12 cellular contexts compared by ENCODE assay signal in genomic region chr3:16305121-16305541, GRCh38. TPM values are rescaled to one million over a fixed set of nuclear protein-coding genes. Genes with fewer than 3 reads are reported as not detected.
DNase-seq lines count a peak whose midpoint lies in the region; ATAC-seq, FAIRE-seq and TF ChIP-seq lines count a peak whose summit lies in the region.
"Had no signal": no experiment of that assay in that cellular context is flagged by ENCODE, and none has a peak within 500 bp of the region (broad histone marks: within the 10 kb centered on the region; RNA-seq: fewer than 3 reads in every experiment).

No MANE protein-coding gene starts in this region.

- no peak overlapping the region for H3K4me2 ChIP-seq in HepG2 (ENCODE audit: low read depth, low read length)

- intact Hi-C loops in HepG2 (cut with micrococcal nuclease; ENCODE audit: unreplicated experiment), result no loop called here
- intact Hi-C loops in upper lobe of right lung (cut with DNase I), result no loop called here
- intact Hi-C loops in colonic mucosa (cut with DNase I), result no loop called here

- DNase-seq in HepG2 (ENCODE audit: low spot score) (no peak), left lobe of liver (ENCODE audit: low spot score) (peak; percentile 90), upper lobe of right lung (no peak), colonic mucosa (no peak), chondrocyte (ENCODE audit: low spot score) (no peak)
- no peak for DNase-seq in activated T-cell treated with anti-CD3 and anti-CD28 coated beads, Interleukin-2, amount 50 U/mL, for 24 hours
- DNase-seq: GF-D8, NCI-H187, T1000 had no signal

- no TSS peak for BruUV-seq in HepG2 (replicated peaks; lab: Mats Ljungman, UMichigan)

- no peaks in the 10 kb centered on the region for H3K9me3 Mint-ChIP-seq in activated T-cell treated with anti-CD3 and anti-CD28 coated beads, Interleukin-2, amount 50 U/mL, for 24 hours
- no peaks in the 10 kb centered on the region for H3K9me3 Mint-ChIP-seq in chondrocyte (ENCODE audit: low read depth)

- no peaks in the 10 kb centered on the region for H4K20me1 ChIP-seq in HepG2 (ENCODE audit: insufficient read depth, low read length)

- H3K4me1 Mint-ChIP-seq in activated T-cell treated with anti-CD3 and anti-CD28 coated beads, Interleukin-2, amount 50 U/mL, for 24 hours (ENCODE audit: low read depth), result peaks cover 95% of the 10 kb centered on the region
- peaks cover 7% of the 10 kb centered on the region for H3K4me1 Mint-ChIP-seq in chondrocyte (ENCODE audit: low read depth)

- TF ChIP-seq EP300 in HepG2 (IDR thresholded peaks at IDR 0.05; ENCODE audit: low read depth in 2 of 2, low read length in 2 of 2) (no peak), HepG2 (CRISPR knock-in tag; IDR thresholded peaks at IDR 0.05; ENCODE audit: borderline replicate concordance) (no peak)

- no peak overlapping the region for H2AFZ ChIP-seq in HepG2 (ENCODE audit: low read length)

- CTCF ChIA-PET in HepG2 (lab: Yijun Ruan, JAX; ENCODE audit: low intra/inter-chr PET ratio, low total read pairs), result no interaction called here

- peaks cover 0 to 7% (median 2%) of the 10 kb centered on the region in 4 donors for H3K36me3 ChIP-seq in liver (ENCODE audit: control insufficient read depth in 4 of 4, insufficient read depth in 3 of 4, low read depth in 1 of 4, low read length in 3 of 4)
- H3K36me3 ChIP-seq in HepG2 (replicated peaks in 1 of 2; ENCODE audit: control insufficient read depth in 1 of 2, insufficient read depth in 2 of 2, low read length in 2 of 2), result peaks cover 12 to 58% of the 10 kb centered on the region in 2 experiments
- H3K36me3 ChIP-seq in upper lobe of right lung, result peaks cover 5% of the 10 kb centered on the region
- no peaks in the 10 kb centered on the region for H3K36me3 ChIP-seq in colonic mucosa

- no peak for ATAC-seq in HepG2
- ATAC-seq in left lobe of liver, result peak; percentile 96
- ATAC-seq in upper lobe of right lung, result peak; percentile 9
- no peak for ATAC-seq in HG03432 (IDR thresholded peaks at IDR 0.05; ENCODE audit: unreplicated experiment)
- ATAC-seq: HCT116 had no signal

- H3K4me1 ChIP-seq in liver (ENCODE audit: control insufficient read depth in 4 of 4, insufficient read depth in 4 of 4, low read length in 3 of 4) (peaks cover 4 to 23% (median 13%) of the 10 kb centered on the region in 4 donors), HepG2 (ENCODE audit: insufficient read depth, low read length) (no peaks in the 10 kb centered on the region), upper lobe of right lung (peaks cover 32% of the 10 kb centered on the region), colonic mucosa (no peaks in the 10 kb centered on the region)

- no peaks in the 10 kb centered on the region for H3K9me3 ChIP-seq in liver (ENCODE audit: control insufficient read depth in 4 of 4, low read length in 3 of 4)
- no peaks in the 10 kb centered on the region for H3K9me3 ChIP-seq in HepG2 (ENCODE audit: low read length)
- no peaks in the 10 kb centered on the region for H3K9me3 ChIP-seq in upper lobe of right lung
- H3K9me3 ChIP-seq in colonic mucosa, result no peaks in the 10 kb centered on the region

- TF ChIP-seq RAD21 in liver (IDR thresholded peaks at IDR 0.05) (peak; percentile 48 to 58), HepG2 (CRISPR knock-in tag; IDR thresholded peaks at IDR 0.05) (no peak)

- no peak for TF ChIP-seq POLR2A in HepG2 (IDR thresholded peaks at IDR 0.05; ENCODE audit: insufficient read depth in 1 of 2, low read depth in 2 of 2, low read length in 2 of 2)

- TF ChIP-seq CTCF in liver (IDR thresholded peaks at IDR 0.05; ENCODE audit: low read depth, low read length, missing input control) (no peak), HepG2 (CRISPR knock-in tag; IDR thresholded peaks at IDR 0.05) (no peak), upper lobe of right lung (IDR thresholded peaks at IDR 0.05) (no peak), colonic mucosa (IDR thresholded peaks at IDR 0.05) (no peak), chondrocyte (IDR thresholded peaks at IDR 0.05) (no peak)

- H3K79me2 ChIP-seq in HepG2 (ENCODE audit: insufficient read depth, low read length), result peaks cover 2% of the 10 kb centered on the region

- H3K27me3 Mint-ChIP-seq in activated T-cell treated with anti-CD3 and anti-CD28 coated beads, Interleukin-2, amount 50 U/mL, for 24 hours, result no peaks in the 10 kb centered on the region
- no peaks in the 10 kb centered on the region for H3K27me3 Mint-ChIP-seq in chondrocyte (ENCODE audit: low read depth)

- POLR2A ChIA-PET in HepG2 (lab: Yijun Ruan, JAX), result no interaction called here

- H3K36me3 Mint-ChIP-seq in activated T-cell treated with anti-CD3 and anti-CD28 coated beads, Interleukin-2, amount 50 U/mL, for 24 hours (ENCODE audit: low read depth), result peaks cover 87% of the 10 kb centered on the region
- peaks cover 12% of the 10 kb centered on the region for H3K36me3 Mint-ChIP-seq in chondrocyte (ENCODE audit: low read depth)

- 49% methylated on average over 7 of the region's 7 CpGs for WGBS in liver
- 98% methylated on average over 5 of the region's 7 CpGs for WGBS in HepG2 (ENCODE audit: low lambda C conversion rate)

- H3K4me3 ChIP-seq in liver (ENCODE audit: low read depth in 1 of 3, low read length in 3 of 3) (no peak overlapping the region), HepG2 (replicated peaks in 1 of 3; ENCODE audit: insufficient read depth in 1 of 3, low read depth in 2 of 3, low read length in 3 of 3) (no peak overlapping the region), upper lobe of right lung (no peak overlapping the region), colonic mucosa (no peak overlapping the region)

- H3K27ac ChIP-seq in liver (ENCODE audit: low read depth in 1 of 2, low read length in 2 of 2), result peak overlapping the region; percentile 57 to 61
- no peak overlapping the region for H3K27ac ChIP-seq in HepG2 (ENCODE audit: extremely low read length, insufficient read depth, low read length)
- H3K27ac ChIP-seq in upper lobe of right lung, result no peak overlapping the region
- no peak overlapping the region for H3K27ac ChIP-seq in colonic mucosa

- no peaks in the 10 kb centered on the region for H3K27me3 ChIP-seq in liver (ENCODE audit: control insufficient read depth in 4 of 4, insufficient read depth in 4 of 4, low read length in 3 of 4)
- H3K27me3 ChIP-seq in HepG2 (ENCODE audit: control insufficient read depth in 1 of 2, insufficient read depth in 2 of 2, low read length in 2 of 2), result no peaks in the 10 kb centered on the region
- no peaks in the 10 kb centered on the region for H3K27me3 ChIP-seq in upper lobe of right lung
- H3K27me3 ChIP-seq in colonic mucosa, result no peaks in the 10 kb centered on the region

- in situ Hi-C loops in HepG2 (cut with HindIII; ENCODE audit: extremely low pct_ligation_motif_present, low pct_unique_long_range_greater_than_20kb), result no loop called here

- FAIRE-seq in HepG2 (lab: Jason Lieb, UNC), result no peak

- peak overlapping the region; percentile 49 for H3K4me3 Mint-ChIP-seq in activated T-cell treated with anti-CD3 and anti-CD28 coated beads, Interleukin-2, amount 50 U/mL, for 24 hours
- H3K4me3 Mint-ChIP-seq in chondrocyte (ENCODE audit: unreplicated experiment), result no peak overlapping the region

- peak overlapping the region; percentile 89 for H3K27ac Mint-ChIP-seq in activated T-cell treated with anti-CD3 and anti-CD28 coated beads, Interleukin-2, amount 50 U/mL, for 24 hours
- no peak overlapping the region for H3K27ac Mint-ChIP-seq in chondrocyte (ENCODE audit: unreplicated experiment)

- H3K9ac ChIP-seq in liver (ENCODE audit: low read depth in 1 of 2, low read length in 2 of 2) (no peak overlapping the region), HepG2 (ENCODE audit: insufficient read depth, low read depth, low read length) (no peak overlapping the region), colonic mucosa (ENCODE audit: low read depth in 2 of 2, low read length in 2 of 2) (peak overlapping the region in 1 of 2 donors; percentile 35)

RNA-seq across cellular contexts. Expression of gene OXNAD1, which starts 40.1 kb away (rescaled TPM):
- total RNA-seq in liver (10 to 100 TPM in 1 of 2 donors, 1 to 10 TPM in 1; 9.3 to 24.6 TPM), HepG2 (2016; rRNA removed; fragmentation: Illumina TruSeq; extraction: Trizol) (18.8 and 25.2 TPM in 2 replicates), left lobe of liver (17.8 TPM), upper lobe of right lung (12.8 TPM), colonic mucosa (10 to 100 TPM; 23.4 to 26.2 TPM), chondrocyte (6.4 to 8.1 TPM (median 6.7 TPM) in 3 replicates)
- polyA plus RNA-seq in liver (10 to 100 TPM; 12.6 to 15.6 TPM), HepG2 (2011; rRNA removed) (8.8 and 9.9 TPM in 2 replicates)
- total RNA-seq in HepG2 (2016; cell fraction: cytosol; rRNA removed; fragmentation: Illumina TruSeq; extraction: Trizol; ENCODE audit: low read depth), result 25.2 and 28.2 TPM in 2 replicates
- 19.7 and 23.1 TPM in 2 replicates for total RNA-seq in HepG2 (2016; cell fraction: insoluble cytoplasmic fraction; rRNA removed; fragmentation: Illumina TruSeq; extraction: Trizol)
- total RNA-seq in HepG2 (2016; cell fraction: membrane; rRNA removed; fragmentation: Illumina TruSeq; extraction: Trizol), result 13.5 and 18.2 TPM in 2 replicates
- total RNA-seq in HepG2 (2016; cell fraction: nucleus; rRNA removed; fragmentation: Illumina TruSeq; extraction: Trizol), result 38.3 and 44.7 TPM in 2 replicates
- 6.6 and 8.2 TPM in 2 replicates for polyA plus RNA-seq in HepG2 (2011; cell fraction: cytosol; rRNA removed)
- 10.2 and 12.1 TPM in 2 replicates for polyA plus RNA-seq in HepG2 (2011; cell fraction: nucleus; rRNA removed)
- polyA plus RNA-seq in HepG2 (2012), result 7.0 and 7.7 TPM in 2 replicates
- polyA plus RNA-seq in HepG2 (2016; cell fraction: cytosol; fragmentation: Illumina TruSeq; extraction: Trizol; ENCODE audit: low read depth), result 1.7 and 3.2 TPM in 2 replicates
- 19.0 and 22.1 TPM in 2 replicates for polyA plus RNA-seq in HepG2 (2016; cell fraction: insoluble cytoplasmic fraction; fragmentation: Illumina TruSeq; extraction: Trizol; ENCODE audit: low read depth)
- 4.3 and 6.7 TPM in 2 replicates for polyA plus RNA-seq in HepG2 (2016; cell fraction: membrane; fragmentation: Illumina TruSeq; extraction: Trizol; ENCODE audit: low read depth)
- 12.2 and 14.2 TPM in 2 replicates for polyA plus RNA-seq in HepG2 (2016; cell fraction: nucleus; fragmentation: Illumina TruSeq; extraction: Trizol; ENCODE audit: insufficient read depth, low read depth)
- 24.6 and 49.5 TPM in 2 replicates for polyA minus RNA-seq in HepG2 (2011; rRNA and poly(A)+ RNA removed; ENCODE audit: low replicate concordance)
- polyA minus RNA-seq in HepG2 (2011; cell fraction: cytosol; rRNA and poly(A)+ RNA removed), result 5.4 and 6.4 TPM in 2 replicates
- polyA minus RNA-seq in HepG2 (2011; cell fraction: nucleus; rRNA and poly(A)+ RNA removed), result 64.5 and 66.2 TPM in 2 replicates

RNA-seq across cellular contexts. Expression of gene DPH3, which starts 40.4 kb away (rescaled TPM):
- total RNA-seq in liver (10 to 100 TPM in 1 of 2 donors, 1 to 10 TPM in 1; 7.8 to 12.0 TPM), HepG2 (2016; rRNA removed; fragmentation: Illumina TruSeq; extraction: Trizol) (21.6 and 40.0 TPM in 2 replicates), left lobe of liver (10.9 TPM), upper lobe of right lung (29.8 TPM), colonic mucosa (10 to 100 TPM; 15.4 to 23.4 TPM), chondrocyte (19.8 to 23.8 TPM (median 20.5 TPM) in 3 replicates)
- polyA plus RNA-seq in liver (10 to 100 TPM; 11.1 to 19.1 TPM), HepG2 (2011; rRNA removed) (15.6 and 18.3 TPM in 2 replicates)
- total RNA-seq in HepG2 (2016; cell fraction: cytosol; rRNA removed; fragmentation: Illumina TruSeq; extraction: Trizol; ENCODE audit: low read depth), result 14.7 and 18.5 TPM in 2 replicates
- total RNA-seq in HepG2 (2016; cell fraction: insoluble cytoplasmic fraction; rRNA removed; fragmentation: Illumina TruSeq; extraction: Trizol), result 21.8 and 34.1 TPM in 2 replicates
- 37.4 and 40.6 TPM in 2 replicates for total RNA-seq in HepG2 (2016; cell fraction: membrane; rRNA removed; fragmentation: Illumina TruSeq; extraction: Trizol)
- total RNA-seq in HepG2 (2016; cell fraction: nucleus; rRNA removed; fragmentation: Illumina TruSeq; extraction: Trizol), result 10.6 and 11.0 TPM in 2 replicates
- 6.7 and 10.0 TPM in 2 replicates for polyA plus RNA-seq in HepG2 (2011; cell fraction: cytosol; rRNA removed)
- 2.0 and 3.6 TPM in 2 replicates for polyA plus RNA-seq in HepG2 (2011; cell fraction: nucleus; rRNA removed)
- polyA plus RNA-seq in HepG2 (2012), result 23.4 and 26.6 TPM in 2 replicates
- 53.4 and 78.8 TPM in 2 replicates for polyA plus RNA-seq in HepG2 (2016; cell fraction: cytosol; fragmentation: Illumina TruSeq; extraction: Trizol; ENCODE audit: low read depth)
- polyA plus RNA-seq in HepG2 (2016; cell fraction: insoluble cytoplasmic fraction; fragmentation: Illumina TruSeq; extraction: Trizol; ENCODE audit: low read depth), result 73.2 and 81.4 TPM in 2 replicates
- polyA plus RNA-seq in HepG2 (2016; cell fraction: membrane; fragmentation: Illumina TruSeq; extraction: Trizol; ENCODE audit: low read depth), result 73.1 and 94.3 TPM in 2 replicates
- 30.4 and 35.4 TPM in 2 replicates for polyA plus RNA-seq in HepG2 (2016; cell fraction: nucleus; fragmentation: Illumina TruSeq; extraction: Trizol; ENCODE audit: insufficient read depth, low read depth)
- 5.6 and 6.9 TPM in 2 replicates for polyA minus RNA-seq in HepG2 (2011; rRNA and poly(A)+ RNA removed; ENCODE audit: low replicate concordance)
- 6.9 and 8.9 TPM in 2 replicates for polyA minus RNA-seq in HepG2 (2011; cell fraction: cytosol; rRNA and poly(A)+ RNA removed)
- polyA minus RNA-seq in HepG2 (2011; cell fraction: nucleus; rRNA and poly(A)+ RNA removed), result 6.0 and 7.2 TPM in 2 replicates

Comparison
In these comparisons a context has a peak if more than half of its experiments do, and no peak if none do; other contexts are left out.
1. H3K27ac ChIP-seq: peak in liver (2 of 2); none in HepG2 (single experiment), upper lobe of right lung (single experiment) and colonic mucosa (single experiment).
2. ATAC-seq: peak in left lobe of liver (single experiment) and upper lobe of right lung (single experiment); none in HepG2 (single experiment) and HG03432 (single experiment).